ENCODE assay signal across 13 cellular contexts in genomic region chr17:76079577-76080206, GRCh38. TPM values are rescaled to one million over a fixed set of nuclear protein-coding genes. Genes with fewer than 3 reads are reported as not detected.
DNase-seq lines count a peak whose midpoint lies in the region; ATAC-seq, FAIRE-seq and TF ChIP-seq lines count a peak whose summit lies in the region.
"Had no signal": no experiment of that assay in that cellular context is flagged by ENCODE, and none has a peak within 500 bp of the region (broad histone marks: within the 10 kb centered on the region; RNA-seq: fewer than 3 reads in every experiment).

No MANE protein-coding gene starts in this region.

- peaks cover 22% of the 10 kb centered on the region; the same call in 1 of the 2 replicates for H3K36me3 ChIP-seq in IMR-90 (ENCODE audit: control insufficient read depth, insufficient read depth, low read length)
- peaks cover 5 to 15% (median 10%) of the 10 kb centered on the region in 4 experiments; a peak in 7 of 8 replicates for H3K36me3 ChIP-seq in H1 (ENCODE audit: control insufficient read depth in 2 of 4, insufficient read depth in 4 of 4, low read length in 3 of 4)
- peaks cover 10% of the 10 kb centered on the region for H3K36me3 ChIP-seq in osteoblast (ENCODE audit: insufficient read depth, low read length)

- 30% methylated on average over 4 of the region's 14 CpGs; no CpG with 5 or more reads in 1 of the 2 experiments for WGBS in IMR-90 (ENCODE audit: extremely low coverage in 2 of 2, insufficient read length in 1 of 2), 2 experiments
- WGBS in H1 (ENCODE audit: extremely low coverage in 1 of 2, insufficient coverage in 1 of 2, insufficient read length in 1 of 2, insufficient replicate concordance in 2 of 2, low coverage in 1 of 2, low lambda C conversion rate in 2 of 2, missing lambda C conversion rate in 1 of 2), 2 experiments = 54% methylated on average over 14 of the region's 14 CpGs; no CpG with 5 or more reads in 1 of the 2 experiments
- 11 to 23% methylated on average over 14 of the region's 14 CpGs for WGBS in lower leg skin, 2 donors

- H3K9ac ChIP-seq in IMR-90 (ENCODE audit: low read depth, low read length) = no peak overlapping the region
- peak overlapping the region in 1 of 4 experiments; percentile 2; a peak in 2 of 7 replicates for H3K9ac ChIP-seq in H1 (replicated peaks in 1 of 4; ENCODE audit: extremely low read depth in 1 of 4, low read depth in 3 of 4, low read length in 3 of 4)

- H3K9me3 Mint-ChIP-seq in activated CD8-positive, alpha-beta memory T cell treated with anti-CD3 and anti-CD28 coated beads, Interleukin-2, amount 10 ng/mL, durations not matched to agents 7 days and 5 days (ENCODE audit: low read depth) = no peaks in the 10 kb centered on the region
- H3K9me3 Mint-ChIP-seq: activated naive CD4-positive, alpha-beta T cell treated with anti-CD3 and anti-CD28 coated beads, Interleukin-2, amount 50 U/mL, for 72 hours had no signal

- no peak overlapping the region for H3K23ac ChIP-seq in IMR-90 (ENCODE audit: low read depth, low read length)
- H3K23ac ChIP-seq in H1 (ENCODE audit: insufficient read length) = no peak overlapping the region

- H3K9me3 ChIP-seq in IMR-90 (ENCODE audit: control insufficient read depth, insufficient read depth, low read length) (no peaks in the 10 kb centered on the region), H1 (ENCODE audit: insufficient read depth in 2 of 2, low read depth in 1 of 2, low read length in 1 of 2) (no peaks in the 10 kb centered on the region), osteoblast (ENCODE audit: low read depth, low read length) (no peaks in the 10 kb centered on the region)
- H3K9me3 ChIP-seq: MG63 had no signal

- no peak overlapping the region for H2BK15ac ChIP-seq in IMR-90 (ENCODE audit: low read depth, low read length)
- peak overlapping the region; percentile 65; the same call in 1 of the 2 replicates for H2BK15ac ChIP-seq in H1 (ENCODE audit: low read length)

- H2BK120ac ChIP-seq in IMR-90 (ENCODE audit: low read depth, low read length) = no peak overlapping the region
- H2BK120ac ChIP-seq in H1 (replicated peaks; ENCODE audit: low read depth, low read length) = no peak overlapping the region

- TF ChIP-seq POLR2A in IMR-90 (IDR thresholded peaks at IDR 0.05; ENCODE audit: low read depth, low read length) (no peak), H1 (IDR thresholded peaks at IDR 0.05; ENCODE audit: control extremely low read depth in 1 of 2, low read depth in 2 of 2, low read length in 2 of 2) (peak; percentile 38 to 43), lower leg skin (IDR thresholded peaks at IDR 0.05) (no peak)

- peaks cover 50% of the 10 kb centered on the region for H3K27me3 Mint-ChIP-seq in activated CD8-positive, alpha-beta memory T cell treated with anti-CD3 and anti-CD28 coated beads, Interleukin-2, amount 10 ng/mL, durations not matched to agents 7 days and 5 days

- H2BK5ac ChIP-seq in IMR-90 (ENCODE audit: low read depth, low read length, poor library complexity, severe bottlenecking) (no peak overlapping the region), H1 (ENCODE audit: low read depth, low read length) (peak overlapping the region; percentile 10; the same call in 1 of the 2 replicates)

- ATAC-seq in activated CD8-positive, alpha-beta memory T cell treated with anti-CD3 and anti-CD28 coated beads, Interleukin-2, amount 10 ng/mL, durations not matched to agents 7 days and 5 days = no peak
- peak; percentile 7; the same call in 1 of the 2 replicates for ATAC-seq in IMR-90 (ENCODE audit: low read depth)
- no peak for ATAC-seq in HG02884 (IDR thresholded peaks at IDR 0.05; ENCODE audit: unreplicated experiment)

- no peak for TF ChIP-seq CTCF in IMR-90 (conservative IDR thresholded peaks at IDR 0.05; ENCODE audit: low read depth, low read length)
- peak in 2 of 3 experiments; percentile 9 to 34; a peak in 2 of 4 replicates for TF ChIP-seq CTCF in H1 (IDR thresholded peaks at IDR 0.05; ENCODE audit: control extremely low read depth in 1 of 3, insufficient read depth in 1 of 3, low read depth in 1 of 3, low read length in 3 of 3)
- peak; percentile 9 for TF ChIP-seq CTCF in osteoblast (IDR thresholded peaks at IDR 0.05; ENCODE audit: extremely low read depth, low read depth, low read length)
- TF ChIP-seq CTCF in lower leg skin (IDR thresholded peaks at IDR 0.05) = no peak

- FAIRE-seq in H1 (lab: Jason Lieb, UNC) = no peak

- CTCF ChIA-PET in activated CD8-positive, alpha-beta memory T cell treated with anti-CD3 and anti-CD28 coated beads, Interleukin-2, amount 10 ng/mL, durations not matched to agents 7 days and 5 days (lab: Charles Lee) = interaction anchor here (0.7 to 2.7 kb wide), 3 partner anchors 13 to 224 kb away, joined by 3 to 7 read pairs (median 4); partner anchors contain the start of gene EXOC7
- CTCF ChIA-PET in IMR-90 (lab: Yijun Ruan, JAX) (interaction anchor here (0.6 kb wide), 1 partner anchor 210 kb away, joined by 3 read pairs; no protein-coding TSS in a partner anchor), H1 (lab: Charles Lee; ENCODE audit: partially characterized antibody) (interaction anchor here (0.6 to 7.6 kb wide), 22 partner anchors 9 to 582 kb away, joined by 3 to 36 read pairs (median 4); no protein-coding TSS in a partner anchor)

- H3K4me2 ChIP-seq in IMR-90 (ENCODE audit: low read depth, low read length) = no peak overlapping the region
- peak overlapping the region; percentile 76 to 80 for H3K4me2 ChIP-seq in H1 (ENCODE audit: insufficient read depth in 1 of 2, low read depth in 2 of 2, low read length in 2 of 2)
- H3K4me2 ChIP-seq in osteoblast (ENCODE audit: insufficient read depth, low read length) = no peak overlapping the region

- H3K36me3 Mint-ChIP-seq in activated CD8-positive, alpha-beta memory T cell treated with anti-CD3 and anti-CD28 coated beads, Interleukin-2, amount 10 ng/mL, durations not matched to agents 7 days and 5 days = peaks cover 7% of the 10 kb centered on the region

- peaks cover 20% of the 10 kb centered on the region for H3K4me1 Mint-ChIP-seq in activated CD8-positive, alpha-beta memory T cell treated with anti-CD3 and anti-CD28 coated beads, Interleukin-2, amount 10 ng/mL, durations not matched to agents 7 days and 5 days

- H3K4me3 Mint-ChIP-seq in activated CD8-positive, alpha-beta memory T cell treated with anti-CD3 and anti-CD28 coated beads, Interleukin-2, amount 10 ng/mL, durations not matched to agents 7 days and 5 days = no peak overlapping the region

- H3K4me3 ChIP-seq in IMR-90 (ENCODE audit: insufficient read depth, low read depth, low read length) (no peak overlapping the region), H1 (ENCODE audit: extremely low read depth in 1 of 4, insufficient read depth in 2 of 4, low read depth in 3 of 4, low read length in 4 of 4) (peak overlapping the region in 3 of 4 experiments; percentile 15 to 51 (median 34); a peak in 4 of 8 replicates), osteoblast (ENCODE audit: insufficient read depth, low read length) (no peak overlapping the region), lower leg skin (ENCODE audit: low read depth, poor library complexity, severe bottlenecking) (no peak overlapping the region)
- H3K4me3 ChIP-seq: MG63, skin epidermis had no signal

- H3K56ac ChIP-seq in IMR-90 (ENCODE audit: extremely low read depth, insufficient read depth, low read length) (no peak overlapping the region), H1 (replicated peaks; ENCODE audit: insufficient read length, low read depth, low read length) (no peak overlapping the region)

- H3K14ac ChIP-seq in IMR-90 (replicated peaks; ENCODE audit: low read depth, low read length) (no peak overlapping the region), H1 (ENCODE audit: insufficient read length) (no peak overlapping the region)

- H3K79me2 ChIP-seq in H1 (ENCODE audit: control insufficient read depth in 1 of 2, insufficient read depth in 2 of 2, low read length in 2 of 2) = no peaks in the 10 kb centered on the region
- H3K79me2 ChIP-seq in osteoblast (ENCODE audit: insufficient read depth, low read length) = no peaks in the 10 kb centered on the region

- H2BK20ac ChIP-seq in IMR-90 (ENCODE audit: low read depth, low read length) (no peak overlapping the region), H1 (ENCODE audit: low read length) (no peak overlapping the region)

- no peak overlapping the region for H4K5ac ChIP-seq in IMR-90 (ENCODE audit: low read depth, low read length)
- no peak overlapping the region for H4K5ac ChIP-seq in H1 (ENCODE audit: insufficient read length, low read depth, low read length)

- H4K8ac ChIP-seq in IMR-90 (ENCODE audit: low read depth in 2 of 2, low read length in 2 of 2) = no peak overlapping the region
- peak overlapping the region; percentile 23 for H4K8ac ChIP-seq in H1 (ENCODE audit: extremely low read depth, insufficient read depth, low read length)

- H3K4ac ChIP-seq in IMR-90 (ENCODE audit: low read depth, low read length) (no peak overlapping the region), H1 (replicated peaks; ENCODE audit: insufficient read length, low read depth, low read length) (peak overlapping the region; percentile 50)

- POLR2A ChIA-PET in IMR-90 (lab: Charles Lee; ENCODE audit: unreplicated experiment) = interaction anchor here (0.5 kb wide), 1 partner anchor 165 kb away, joined by 3 read pairs; no protein-coding TSS in a partner anchor
- POLR2A ChIA-PET in H1 (lab: Charles Lee; ENCODE audit: partially characterized antibody) = interaction anchor here (0.7 to 4.0 kb wide), 30 partner anchors 9 to 201 kb away, joined by 3 to 28 read pairs (median 5); partner anchors contain the start of genes EXOC7, FBF1, MRPL38 and TRIM47

- peak; percentile 71 for DNase-seq in activated CD8-positive, alpha-beta memory T cell treated with anti-CD3 and anti-CD28 coated beads for 24 hours
- DNase-seq in activated CD8-positive, alpha-beta memory T cell treated with anti-CD3 and anti-CD28 coated beads, Interleukin-2, amount 10 ng/mL, durations not matched to agents 7 days and 5 days = no peak
- DNase-seq in IMR-90 = no peak
- DNase-seq in H1 (ENCODE audit: low read depth in 1 of 2, low spot score in 2 of 2) = no peak
- peak; percentile 88 for DNase-seq in osteoblast (ENCODE audit: insufficient read length, low spot score, missing footprints)
- DNase-seq in lower leg skin (ENCODE audit: low spot score in 2 of 2) = no peak
- no peak for DNase-seq in MV-4-11 (lab: John Stamatoyannopoulos, UW)
- DNase-seq: MG63 had no signal

- no peak for TF ChIP-seq EP300 in H1 (IDR thresholded peaks at IDR 0.05; ENCODE audit: borderline replicate concordance in 1 of 2, low read depth in 2 of 2, low read length in 2 of 2)

- H3K4me1 ChIP-seq in IMR-90 (ENCODE audit: control insufficient read depth, insufficient read depth, low read length) (no peaks in the 10 kb centered on the region), H1 (replicated peaks in 1 of 4; ENCODE audit: control insufficient read depth in 3 of 4, insufficient read depth in 4 of 4, low read length in 3 of 4) (peaks cover 0 to 44% (median 37%) of the 10 kb centered on the region in 4 experiments; a peak in 6 of 7 replicates), osteoblast (ENCODE audit: insufficient read depth, low read length) (no peaks in the 10 kb centered on the region)

- dilution Hi-C loops in IMR-90 (cut with HindIII; ENCODE audit: low sequenced_read_pairs, unreplicated experiment) = no loop called here

- H2AK9ac ChIP-seq in IMR-90 (replicated peaks; ENCODE audit: low read depth, low read length, poor library complexity) = peak overlapping the region; percentile 69

- H3K18ac ChIP-seq in IMR-90 (ENCODE audit: low read depth, low read length) = no peak overlapping the region
- peak overlapping the region; percentile 55 for H3K18ac ChIP-seq in H1 (ENCODE audit: extremely low read depth, low read length)

- peaks cover 8% of the 10 kb centered on the region; the same call in 1 of the 2 replicates for H3K9me1 ChIP-seq in IMR-90 (ENCODE audit: insufficient read depth, low read length)

- H2AK5ac ChIP-seq in IMR-90 (ENCODE audit: low read depth, low read length) (no peak overlapping the region), H1 (ENCODE audit: low read depth, low read length) (peak overlapping the region; percentile 7; the same call in 1 of the 2 replicates)

- H2BK12ac ChIP-seq in H1 (ENCODE audit: low read depth, low read length) = peak overlapping the region; percentile 55; the same call in 1 of the 2 replicates

- peaks cover 14% of the 10 kb centered on the region for H4K20me1 ChIP-seq in IMR-90 (ENCODE audit: insufficient read depth, low read length)
- H4K20me1 ChIP-seq in H1 (replicated peaks in 1 of 2; ENCODE audit: control insufficient read depth in 1 of 2, insufficient read depth in 2 of 2, low read length in 2 of 2) = peaks cover 2 to 15% of the 10 kb centered on the region in 2 experiments
- H4K20me1 ChIP-seq in osteoblast (ENCODE audit: insufficient read depth, low read length) = peaks cover 7% of the 10 kb centered on the region

- H2AFZ ChIP-seq in IMR-90 (replicated peaks; ENCODE audit: low read length, poor library complexity) = no peak overlapping the region
- H2AFZ ChIP-seq in H1 (ENCODE audit: low read length) = no peak overlapping the region
- no peak overlapping the region for H2AFZ ChIP-seq in osteoblast (ENCODE audit: low read length)

- intact Hi-C loops in IMR-90 (cut with micrococcal nuclease) = loop anchor here (10.0 kb wide), 1 partner anchor 175 kb away; the partner anchor contains the start of gene MRPL38
- intact Hi-C loops in lower leg skin (cut with DNase I; ENCODE audit: low total_unique reads) = no loop called here

- H3K79me1 ChIP-seq in IMR-90 (ENCODE audit: low read depth in 1 of 2, low read length in 2 of 2) = no peaks in the 10 kb centered on the region
- H3K79me1 ChIP-seq in H1 (ENCODE audit: low read depth, low read length) = no peaks in the 10 kb centered on the region

- peaks cover 56% of the 10 kb centered on the region for H3K27me3 ChIP-seq in IMR-90 (ENCODE audit: control insufficient read depth, insufficient read depth, low read length)
- peaks cover 41 to 54% (median 51%) of the 10 kb centered on the region in 4 experiments for H3K27me3 ChIP-seq in H1 (replicated peaks in 1 of 4; ENCODE audit: control insufficient read depth in 3 of 4, extremely low read depth in 1 of 4, insufficient read depth in 3 of 4, low read length in 3 of 4)
- H3K27me3 ChIP-seq in osteoblast (ENCODE audit: insufficient read depth, low read length) = peaks cover 53% of the 10 kb centered on the region

- H3K27ac ChIP-seq in IMR-90 (ENCODE audit: insufficient read depth, low read length) = no peak overlapping the region
- H3K27ac ChIP-seq in H1 (ENCODE audit: low read depth, low read length) = no peak overlapping the region
- no peak overlapping the region for H3K27ac ChIP-seq in osteoblast (ENCODE audit: low read depth, low read length)
- H3K27ac ChIP-seq: skin epidermis had no signal

- no peak overlapping the region for H4K91ac ChIP-seq in IMR-90 (ENCODE audit: insufficient read depth, low read depth, low read length)
- H4K91ac ChIP-seq in H1 (replicated peaks; ENCODE audit: insufficient read length, low read length) = no peak overlapping the region

- no TSS peak for BruUV-seq in IMR-90 (replicated peaks; lab: Mats Ljungman, UMichigan)

- in situ Hi-C loops in IMR-90 (cut with MboI; ENCODE audit: low sequenced_read_pairs) = no loop called here

- no peak overlapping the region for H3K27ac Mint-ChIP-seq in activated CD8-positive, alpha-beta memory T cell treated with anti-CD3 and anti-CD28 coated beads, Interleukin-2, amount 10 ng/mL, durations not matched to agents 7 days and 5 days
- H3K27ac Mint-ChIP-seq: activated naive CD4-positive, alpha-beta T cell treated with anti-CD3 and anti-CD28 coated beads, Interleukin-2, amount 50 U/mL, for 72 hours had no signal

- peaks cover 15% of the 10 kb centered on the region; the same call in 1 of the 2 replicates for H3K23me2 ChIP-seq in H1 (ENCODE audit: low read depth, low read length)

- TF ChIP-seq RAD21 in IMR-90 (IDR thresholded peaks at IDR 0.05; ENCODE audit: low read length) (no peak), H1 (IDR thresholded peaks at IDR 0.05 in 1 of 2, conservative IDR thresholded peaks at IDR 0.05 in 1 of 2; ENCODE audit: low read depth in 2 of 2, low read length in 2 of 2) (no peak; a peak in 1 of 4 replicates)

RNA-seq across cellular contexts. Expression of gene ZACN, which starts 0.7 kb away (rescaled TPM):
- under 1 TPM; 0.26 to 0.87 TPM for total RNA-seq in activated CD8-positive, alpha-beta memory T cell treated with anti-CD3 and anti-CD28 coated beads, Interleukin-2, amount 10 ng/mL, durations not matched to agents 7 days and 5 days
- total RNA-seq in IMR-90 (2012; rRNA removed) = not detected in 2 replicates
- polyA plus RNA-seq in IMR-90 (2012; rRNA removed) = not detected in 2 replicates
- polyA plus RNA-seq in IMR-90 (2012; cell fraction: cytosol; rRNA removed) = not detected in 2 replicates
- polyA plus RNA-seq in IMR-90 (2012; cell fraction: nucleus; rRNA removed; ENCODE audit: low replicate concordance) = 0.16 and 0.18 TPM in 2 replicates
- 0.26 TPM in 1 of 2 replicates, not detected in the other for total RNA-seq in H1 (2021; fragmentation: NEBNext Ultra II Directional; extraction: Animal tissue kit (Norgen Biotek cat#: 25700))
- not detected in 2 replicates for polyA plus RNA-seq in H1 (2011; rRNA removed)
- polyA plus RNA-seq in H1 (2011; cell fraction: cytosol; rRNA removed) = 0.03 TPM
- 0.33 TPM for polyA plus RNA-seq in H1 (2011; cell fraction: nucleus; rRNA removed)
- polyA plus RNA-seq in H1 (2012, experiment 1 of 2) = 9.6 to 20.9 TPM (median 19.9 TPM) in 4 replicates
- polyA plus RNA-seq in H1 (2012, experiment 2 of 2) = 16.5 TPM
- polyA plus RNA-seq in H1 (2013, experiment 1 of 2) = not detected
- polyA plus RNA-seq in H1 (2013, experiment 2 of 2) = not detected
- not detected in 2 replicates for polyA minus RNA-seq in H1 (2011; rRNA and poly(A)+ RNA removed)
- polyA minus RNA-seq in H1 (2011; cell fraction: cytosol; rRNA and poly(A)+ RNA removed) = not detected
- polyA minus RNA-seq in H1 (2011; cell fraction: nucleus; rRNA and poly(A)+ RNA removed) = 0.60 TPM
- total RNA-seq in osteoblast = not detected in 2 replicates
- not detected for total RNA-seq in lower leg skin
- total RNA-seq: liver, subcutaneous adipose tissue had no signal

RNA-seq across cellular contexts. Expression of gene GALR2, which starts 5.1 kb away (rescaled TPM):
- under 1 TPM; 0.29 to 0.47 TPM for total RNA-seq in activated CD8-positive, alpha-beta memory T cell treated with anti-CD3 and anti-CD28 coated beads, Interleukin-2, amount 10 ng/mL, durations not matched to agents 7 days and 5 days
- total RNA-seq in IMR-90 (2012; rRNA removed) (not detected in 2 replicates), osteoblast (0.29 TPM in 1 of 2 replicates, not detected in the other), lower leg skin (under 1 TPM in 2 of 4 donors, not detected in 2; 0.17 to 0.97 TPM)
- polyA plus RNA-seq in IMR-90 (2012; rRNA removed) (0.07 and 0.10 TPM in 2 replicates), H1 (2011; rRNA removed) (2.2 and 2.5 TPM in 2 replicates)
- polyA plus RNA-seq in IMR-90 (2012; cell fraction: cytosol; rRNA removed) = 0.18 TPM in 1 of 2 replicates, not detected in the other
- 0.10 and 0.26 TPM in 2 replicates for polyA plus RNA-seq in IMR-90 (2012; cell fraction: nucleus; rRNA removed; ENCODE audit: low replicate concordance)
- total RNA-seq in H1 (2021; fragmentation: NEBNext Ultra II Directional; extraction: Animal tissue kit (Norgen Biotek cat#: 25700)) = 0.86 and 1.0 TPM in 2 replicates
- polyA plus RNA-seq in H1 (2011; cell fraction: cytosol; rRNA removed) = 1.1 TPM
- 1.3 TPM for polyA plus RNA-seq in H1 (2011; cell fraction: nucleus; rRNA removed)
- 0.43 to 0.55 TPM (median 0.53 TPM) in 3 of 4 replicates, not detected in the other for polyA plus RNA-seq in H1 (2012, experiment 1 of 2)
- polyA plus RNA-seq in H1 (2012, experiment 2 of 2) = 0.34 TPM
- 0.65 TPM for polyA plus RNA-seq in H1 (2013, experiment 1 of 2)
- polyA plus RNA-seq in H1 (2013, experiment 2 of 2) = 0.75 TPM
- polyA minus RNA-seq in H1 (2011; rRNA and poly(A)+ RNA removed) = not detected in 2 replicates
- not detected for polyA minus RNA-seq in H1 (2011; cell fraction: cytosol; rRNA and poly(A)+ RNA removed)
- polyA minus RNA-seq in H1 (2011; cell fraction: nucleus; rRNA and poly(A)+ RNA removed) = not detected
- total RNA-seq: subcutaneous adipose tissue had no signal

RNA-seq across cellular contexts. Expression of gene SRP68, which starts 7.4 kb away (rescaled TPM):
- total RNA-seq in activated CD8-positive, alpha-beta memory T cell treated with anti-CD3 and anti-CD28 coated beads, Interleukin-2, amount 10 ng/mL, durations not matched to agents 7 days and 5 days = 100 to 1,000 TPM in 1 of 2 experiments, 10 to 100 TPM in 1; 92.0 to 116 TPM
- total RNA-seq in IMR-90 (2012; rRNA removed) = 47.1 and 47.2 TPM in 2 replicates
- 69.1 and 82.6 TPM in 2 replicates for polyA plus RNA-seq in IMR-90 (2012; rRNA removed)
- 28.2 and 52.1 TPM in 2 replicates for polyA plus RNA-seq in IMR-90 (2012; cell fraction: cytosol; rRNA removed)
- 24.9 and 48.5 TPM in 2 replicates for polyA plus RNA-seq in IMR-90 (2012; cell fraction: nucleus; rRNA removed; ENCODE audit: low replicate concordance)
- 83.5 and 84.6 TPM in 2 replicates for total RNA-seq in H1 (2021; fragmentation: NEBNext Ultra II Directional; extraction: Animal tissue kit (Norgen Biotek cat#: 25700))
- polyA plus RNA-seq in H1 (2011; rRNA removed) = 50.0 and 57.7 TPM in 2 replicates
- polyA plus RNA-seq in H1 (2011; cell fraction: cytosol; rRNA removed) = 60.9 TPM
- polyA plus RNA-seq in H1 (2011; cell fraction: nucleus; rRNA removed) = 48.2 TPM
- polyA plus RNA-seq in H1 (2012, experiment 1 of 2) = 70.6 to 85.2 TPM (median 74.1 TPM) in 4 replicates
- polyA plus RNA-seq in H1 (2012, experiment 2 of 2) = 17.8 TPM
- polyA plus RNA-seq in H1 (2013, experiment 1 of 2) = 46.0 TPM
- 46.1 TPM for polyA plus RNA-seq in H1 (2013, experiment 2 of 2)
- polyA minus RNA-seq in H1 (2011; rRNA and poly(A)+ RNA removed) = 61.8 and 68.0 TPM in 2 replicates
- 37.0 TPM for polyA minus RNA-seq in H1 (2011; cell fraction: cytosol; rRNA and poly(A)+ RNA removed)
- polyA minus RNA-seq in H1 (2011; cell fraction: nucleus; rRNA and poly(A)+ RNA removed) = 33.6 TPM
- 22.7 and 25.3 TPM in 2 replicates for total RNA-seq in osteoblast
- 10 to 100 TPM; 67.2 to 76.5 (median 72.3) TPM for total RNA-seq in lower leg skin

RNA-seq across cellular contexts. Expression of gene EXOC7, which starts 23.9 kb away (rescaled TPM):
- total RNA-seq in activated CD8-positive, alpha-beta memory T cell treated with anti-CD3 and anti-CD28 coated beads, Interleukin-2, amount 10 ng/mL, durations not matched to agents 7 days and 5 days = 100 to 1,000 TPM; 132 to 137 TPM
- total RNA-seq in IMR-90 (2012; rRNA removed) (98.9 and 118 TPM in 2 replicates), osteoblast (102 TPM in 2 replicates), lower leg skin (10 to 100 TPM; 52.5 to 78.4 (median 72.3) TPM)
- polyA plus RNA-seq in IMR-90 (2012; rRNA removed) (85.9 and 89.5 TPM in 2 replicates), H1 (2011; rRNA removed) (77.1 and 83.3 TPM in 2 replicates)
- 35.6 and 57.4 TPM in 2 replicates for polyA plus RNA-seq in IMR-90 (2012; cell fraction: cytosol; rRNA removed)
- polyA plus RNA-seq in IMR-90 (2012; cell fraction: nucleus; rRNA removed; ENCODE audit: low replicate concordance) = 192 and 276 TPM in 2 replicates
- total RNA-seq in H1 (2021; fragmentation: NEBNext Ultra II Directional; extraction: Animal tissue kit (Norgen Biotek cat#: 25700)) = 92.6 and 95.3 TPM in 2 replicates
- 73.6 TPM for polyA plus RNA-seq in H1 (2011; cell fraction: cytosol; rRNA removed)
- 231 TPM for polyA plus RNA-seq in H1 (2011; cell fraction: nucleus; rRNA removed)
- 53.1 to 105 TPM (median 63.0 TPM) in 4 replicates for polyA plus RNA-seq in H1 (2012, experiment 1 of 2)
- 42.5 TPM for polyA plus RNA-seq in H1 (2012, experiment 2 of 2)
- 44.0 TPM for polyA plus RNA-seq in H1 (2013, experiment 1 of 2)
- polyA plus RNA-seq in H1 (2013, experiment 2 of 2) = 43.4 TPM
- 129 and 130 TPM in 2 replicates for polyA minus RNA-seq in H1 (2011; rRNA and poly(A)+ RNA removed)
- polyA minus RNA-seq in H1 (2011; cell fraction: cytosol; rRNA and poly(A)+ RNA removed) = 56.7 TPM
- polyA minus RNA-seq in H1 (2011; cell fraction: nucleus; rRNA and poly(A)+ RNA removed) = 113 TPM

RNA-seq across cellular contexts. Expression of gene EVPL, which starts 52.6 kb away (rescaled TPM):
- total RNA-seq in activated CD8-positive, alpha-beta memory T cell treated with anti-CD3 and anti-CD28 coated beads, Interleukin-2, amount 10 ng/mL, durations not matched to agents 7 days and 5 days = under 1 TPM in 1 of 2 experiments, not detected in 1; 0.03 TPM
- total RNA-seq in IMR-90 (2012; rRNA removed) (not detected in 2 replicates), osteoblast (not detected in 2 replicates), lower leg skin (100 to 1,000 TPM; 285 to 514 (median 315) TPM)
- polyA plus RNA-seq in IMR-90 (2012; rRNA removed) (not detected in 2 replicates), H1 (2011; rRNA removed) (0.20 and 0.35 TPM in 2 replicates)
- polyA plus RNA-seq in IMR-90 (2012; cell fraction: cytosol; rRNA removed) = not detected in 2 replicates
- polyA plus RNA-seq in IMR-90 (2012; cell fraction: nucleus; rRNA removed; ENCODE audit: low replicate concordance) = 0.01 TPM in 1 of 2 replicates, not detected in the other
- total RNA-seq in H1 (2021; fragmentation: NEBNext Ultra II Directional; extraction: Animal tissue kit (Norgen Biotek cat#: 25700)) = 0.75 and 0.99 TPM in 2 replicates
- polyA plus RNA-seq in H1 (2011; cell fraction: cytosol; rRNA removed) = 0.25 TPM
- 0.98 TPM for polyA plus RNA-seq in H1 (2011; cell fraction: nucleus; rRNA removed)
- polyA plus RNA-seq in H1 (2012, experiment 1 of 2) = 0.30 to 0.69 TPM (median 0.51 TPM) in 4 replicates
- polyA plus RNA-seq in H1 (2012, experiment 2 of 2) = 0.20 TPM
- 0.55 TPM for polyA plus RNA-seq in H1 (2013, experiment 1 of 2)
- polyA plus RNA-seq in H1 (2013, experiment 2 of 2) = 0.40 TPM
- 0.06 and 0.12 TPM in 2 replicates for polyA minus RNA-seq in H1 (2011; rRNA and poly(A)+ RNA removed)
- polyA minus RNA-seq in H1 (2011; cell fraction: cytosol; rRNA and poly(A)+ RNA removed) = 0.88 TPM
- 0.30 TPM for polyA minus RNA-seq in H1 (2011; cell fraction: nucleus; rRNA and poly(A)+ RNA removed)

Comparison
In these comparisons a context has a peak if more than half of its experiments do, and no peak if none do; other contexts are left out.
1. DNase-seq: peak in activated CD8-positive, alpha-beta memory T cell treated with anti-CD3 and anti-CD28 coated beads for 24 hours (single experiment) and osteoblast (single experiment); none in activated CD8-positive, alpha-beta memory T cell treated with anti-CD3 and anti-CD28 coated beads, Interleukin-2, amount 10 ng/mL, durations not matched to agents 7 days and 5 days (single experiment), IMR-90 (single experiment), H1 (0 of 2), lower leg skin (0 of 2) and MV-4-11 (single experiment).
2. H3K4me2 ChIP-seq: peak in H1 (2 of 2); none in IMR-90 (single experiment) and osteoblast (single experiment).
3. H3K4me3 ChIP-seq: peak in H1 (3 of 4); none in IMR-90 (single experiment), osteoblast (single experiment) and lower leg skin (single experiment).
4. CTCF ChIP-seq: peak in H1 (2 of 3) and osteoblast (single experiment); none in IMR-90 (single experiment) and lower leg skin (0 of 3).
5. POLR2A ChIP-seq: peak in H1 (2 of 2); none in IMR-90 (single experiment) and lower leg skin (0 of 2).